In the genomic region with DNA sequence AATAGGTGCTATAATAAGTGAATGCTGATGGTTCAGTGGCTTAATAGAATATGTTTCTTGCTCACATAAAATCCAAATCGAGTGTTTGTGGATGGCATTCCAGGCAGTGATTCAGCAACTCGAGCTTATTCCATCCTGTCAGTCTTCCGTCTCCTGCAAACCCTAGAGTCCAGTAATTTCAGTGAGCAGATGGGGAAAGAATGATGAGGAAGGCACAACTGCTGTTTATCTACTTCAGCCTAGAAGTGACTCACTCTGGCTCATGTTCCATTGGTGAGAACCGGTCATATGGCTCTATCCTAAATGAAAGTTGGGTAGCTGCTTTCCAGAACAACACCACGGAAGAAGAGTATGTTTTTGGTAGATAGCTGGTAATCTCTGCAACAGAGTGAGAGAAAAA, we compare ENCODE assay signal across 11 cellular contexts.
DNase-seq lines count a peak whose midpoint lies in the region; TF ChIP-seq lines count a peak whose summit lies in the region.
"Had no signal": no experiment of that assay in that cellular context is flagged by ENCODE, and none has a peak within 500 bp of the region (broad histone marks: within the 10 kb centered on the region; RNA-seq: fewer than 3 reads in every experiment).

No MANE protein-coding gene starts in this region.

- no peak overlapping the region for H3K27ac ChIP-seq in testis

- no peaks in the 10 kb centered on the region for H3K9me3 ChIP-seq in testis

- TF ChIP-seq POLR2A in testis (IDR thresholded peaks at IDR 0.05) = no peak

- H3K9me3 Mint-ChIP-seq in T-helper 2 cell treated with Interferon-gamma antibody and Interleukin-4, amounts not matched to agents 5 μg/mL and 100 μg/mL, for 36 hours = peaks cover 14% of the 10 kb centered on the region
- H3K9me3 Mint-ChIP-seq: nephron progenitor cell had no signal

- H3K4me3 ChIP-seq in AG09309 (ENCODE audit: control insufficient read depth, low read depth, low read length) = no peak overlapping the region
- H3K4me3 ChIP-seq in kidney epithelial cell (ENCODE audit: low read depth, low read length) = no peak overlapping the region
- no peak overlapping the region for H3K4me3 ChIP-seq in testis

- H3K27me3 Mint-ChIP-seq in T-helper 2 cell treated with Interferon-gamma antibody and Interleukin-4, amounts not matched to agents 5 μg/mL and 100 μg/mL, for 36 hours (ENCODE audit: low read depth) = no peaks in the 10 kb centered on the region

- H3K27me3 ChIP-seq in kidney epithelial cell (ENCODE audit: control insufficient read depth, insufficient read depth, low read length) (no peaks in the 10 kb centered on the region), testis (no peaks in the 10 kb centered on the region)

- no peaks in the 10 kb centered on the region for H3K4me1 ChIP-seq in testis

- no peaks in the 10 kb centered on the region for H3K36me3 Mint-ChIP-seq in T-helper 2 cell treated with Interferon-gamma antibody and Interleukin-4, amounts not matched to agents 5 μg/mL and 100 μg/mL, for 36 hours (ENCODE audit: low read depth)

- intact Hi-C loops in testis (cut with DNase I; ENCODE audit: low total_unique reads) = no loop called here

- H3K27ac Mint-ChIP-seq in T-helper 2 cell treated with Interferon-gamma antibody and Interleukin-4, amounts not matched to agents 5 μg/mL and 100 μg/mL, for 36 hours = no peak overlapping the region

- WGBS in testis, 2 donors = 88 to 90% methylated on average over 5 of the region's 5 CpGs

- TF ChIP-seq CTCF in AG09309 (IDR thresholded peaks at IDR 0.05; ENCODE audit: control insufficient read depth, insufficient read depth, low read depth, low read length, missing control alignments) (no peak), kidney epithelial cell (IDR thresholded peaks at IDR 0.05; ENCODE audit: insufficient read depth, low read length, poor library complexity, severe bottlenecking) (no peak), testis (IDR thresholded peaks at IDR 0.05) (no peak)

- H3K36me3 ChIP-seq in kidney epithelial cell (ENCODE audit: control insufficient read depth, insufficient read depth, low read length) = no peaks in the 10 kb centered on the region
- no peaks in the 10 kb centered on the region for H3K36me3 ChIP-seq in testis (ENCODE audit: low read depth, missing control alignments)

- DNase-seq in AG09309 (ENCODE audit: low read depth) (peak; percentile 86), LHCN-M2 (ENCODE audit: low read depth) (peak; percentile 99), brain pericyte (ENCODE audit: low read depth, low spot score) (peak; percentile 80), kidney epithelial cell (ENCODE audit: low read depth) (peak; percentile 77), NCI-H2029 treated with DMSO at 0.1 percent for 48 hours (lab: John Stamatoyannopoulos, UW) (no peak), inferior parietal cortex (ENCODE audit: extremely low spot score) (no peak), testis (no peak)
- no peak for DNase-seq in T-helper 2 cell treated with Interferon-gamma antibody and Interleukin-4, amounts not matched to agents 5 μg/mL and 100 μg/mL, for 36 hours (ENCODE audit: low spot score)
- DNase-seq: activated gamma-delta T cell, NCI-H2227 treated with DMSO at 0.1 percent for 48 hours, nephron progenitor cell had no signal

- no peaks in the 10 kb centered on the region for H3K4me1 Mint-ChIP-seq in T-helper 2 cell treated with Interferon-gamma antibody and Interleukin-4, amounts not matched to agents 5 μg/mL and 100 μg/mL, for 36 hours (ENCODE audit: low read depth)

- H3K4me3 Mint-ChIP-seq in T-helper 2 cell treated with Interferon-gamma antibody and Interleukin-4, amounts not matched to agents 5 μg/mL and 100 μg/mL, for 36 hours = no peak overlapping the region
- H3K4me3 Mint-ChIP-seq: nephron progenitor cell had no signal

Comparison
In these comparisons a context has a peak if more than half of its experiments do, and no peak if none do; other contexts are left out.
1. DNase-seq: peak in AG09309 (single experiment), LHCN-M2 (single experiment), brain pericyte (single experiment) and kidney epithelial cell (single experiment); none in T-helper 2 cell treated with Interferon-gamma antibody and Interleukin-4, amounts not matched to agents 5 μg/mL and 100 μg/mL, for 36 hours (single experiment), NCI-H2029 treated with DMSO at 0.1 percent for 48 hours (single experiment), inferior parietal cortex (single experiment) and testis (single experiment).